ENCODE assay signal across 26 cellular contexts in genomic region chr5:150659360-150660107, GRCh38. TPM values are rescaled to one million over a fixed set of nuclear protein-coding genes. Genes with fewer than 3 reads are reported as not detected.
DNase-seq lines count a peak whose midpoint lies in the region; ATAC-seq, FAIRE-seq and TF ChIP-seq lines count a peak whose summit lies in the region.
"Had no signal": no experiment of that assay in that cellular context is flagged by ENCODE, and none has a peak within 500 bp of the region (broad histone marks: within the 10 kb centered on the region; RNA-seq: fewer than 3 reads in every experiment).

No MANE protein-coding gene starts in this region.

- H3K27me3 ChIP-seq in H9 (ENCODE audit: insufficient read depth, low read length), result no peaks in the 10 kb centered on the region; the same call in 1 of the 2 replicates
- peaks cover 4 to 25% of the 10 kb centered on the region in 2 experiments; a peak in 3 of 5 replicates for H3K27me3 ChIP-seq in HepG2 (ENCODE audit: control insufficient read depth in 1 of 2, insufficient read depth in 2 of 2, low read length in 2 of 2)
- H3K27me3 ChIP-seq in gastrocnemius medialis, result no peaks in the 10 kb centered on the region
- H3K27me3 ChIP-seq: esophagus squamous epithelium, suprapubic skin had no signal

- H3K4me3 ChIP-seq in HepG2 (replicated peaks in 1 of 3; ENCODE audit: insufficient read depth in 1 of 3, low read depth in 2 of 3, low read length in 3 of 3) (no peak overlapping the region), gastrocnemius medialis (no peak overlapping the region)
- H3K4me3 ChIP-seq: esophagus squamous epithelium, suprapubic skin had no signal

- CTCF ChIA-PET in HepG2 (lab: Yijun Ruan, JAX; ENCODE audit: low intra/inter-chr PET ratio, low total read pairs), result no interaction called here

- H3K79me1 ChIP-seq in H9 (ENCODE audit: insufficient read depth, low read depth, low read length, poor library complexity, severe bottlenecking), result no peaks in the 10 kb centered on the region

- H3K4me1 Mint-ChIP-seq in H9 (peaks cover 19 to 41% of the 10 kb centered on the region in 2 experiments), chondrocyte (ENCODE audit: low read depth) (peaks cover 45% of the 10 kb centered on the region)

- H3K4me1 ChIP-seq in H9 (ENCODE audit: insufficient read depth, low read length) (no peaks in the 10 kb centered on the region), HepG2 (ENCODE audit: insufficient read depth, low read length) (peaks cover 18% of the 10 kb centered on the region), gastrocnemius medialis (peaks cover 70 to 83% of the 10 kb centered on the region in 2 donors)

- no TSS peak for BruUV-seq in HepG2 (replicated peaks; lab: Mats Ljungman, UMichigan)

- H4K20me1 ChIP-seq in H9 (ENCODE audit: control insufficient read depth, insufficient read depth, insufficient read length) (no peaks in the 10 kb centered on the region), HepG2 (ENCODE audit: insufficient read depth, low read length) (no peaks in the 10 kb centered on the region)

- no peaks in the 10 kb centered on the region for H3K79me2 ChIP-seq in H9 (ENCODE audit: insufficient read depth, low read length)
- no peaks in the 10 kb centered on the region for H3K79me2 ChIP-seq in HepG2 (ENCODE audit: insufficient read depth, low read length)

- no peak overlapping the region for H2BK12ac ChIP-seq in H9 (ENCODE audit: insufficient read length, low read depth, low read length)

- H3K23ac ChIP-seq in H9 (ENCODE audit: insufficient read length, low read depth, low read length), result no peak overlapping the region

- DNase-seq in H9 (peak; percentile 19), chondrocyte (ENCODE audit: low spot score) (no peak), HepG2 (ENCODE audit: low spot score) (no peak), gastrocnemius medialis (peak in 1 of 2 donors; percentile 77), NAMALWA (ENCODE audit: low spot score) (no peak), amniotic stem cell (lab: John Stamatoyannopoulos, UW) (no peak)
- DNase-seq: activated CD4-positive, alpha-beta T cell treated with anti-CD3 and anti-CD28 coated beads, Interleukin-2, amount 10 ng/mL, durations not matched to agents 7 days and 5 days; activated gamma-delta T cell; amygdala; caudate nucleus; DMS153; esophagus squamous epithelium; GOT3; KBM-7; kidney glomerular epithelial cell; midbrain; OCI-M1; SHP77 treated with DMSO at 0.1 percent for 48 hours; stimulated activated CD8-positive, alpha-beta memory T cell treated with anti-CD3 and anti-CD28 coated beads, Interleukin-4, amount 100 ng/mL, for 48 hours; T-cell had no signal

- H3T11ph ChIP-seq in H9 (ENCODE audit: low read length), result no peak overlapping the region

- in situ Hi-C loops in HepG2 (cut with HindIII; ENCODE audit: extremely low pct_ligation_motif_present, low pct_unique_long_range_greater_than_20kb), result loop anchor here (5.0 to 25.0 kb wide), 2 partner anchors 97 to 197 kb away; no protein-coding TSS in a partner anchor
- in situ Hi-C loops in gastrocnemius medialis (cut with MboI; ENCODE audit: low sequenced_read_pairs in 4 of 4), result loop anchor here in 3 of 4 donors (10.0 kb wide), 2 partner anchors 65 to 95 kb away; no protein-coding TSS in a partner anchor

- no peak overlapping the region for H4K8ac ChIP-seq in H9 (replicated peaks; ENCODE audit: insufficient read length, low read depth, low read length)

- no CpG with 5 or more reads among the region's 11 CpGs for WGBS in H9 (ENCODE audit: extremely low coverage, insufficient read length, low lambda C conversion rate)
- 4% methylated on average over 3 of the region's 11 CpGs for WGBS in HepG2 (ENCODE audit: low lambda C conversion rate)

- H3K27ac Mint-ChIP-seq in H9, result no peak overlapping the region; a peak in 2 of 7 replicates
- H3K27ac Mint-ChIP-seq in chondrocyte (ENCODE audit: unreplicated experiment), result peak overlapping the region; percentile 80
- H3K27ac Mint-ChIP-seq: activated CD4-positive, alpha-beta T cell treated with anti-CD3 and anti-CD28 coated beads, Interleukin-2, amount 10 ng/mL, durations not matched to agents 7 days and 5 days; CD4-positive, alpha-beta T cell; T-cell had no signal

- H2AFZ ChIP-seq in H9 (ENCODE audit: low read length) (no peak overlapping the region), HepG2 (ENCODE audit: low read length) (no peak overlapping the region)

- H2BK15ac ChIP-seq in H9 (ENCODE audit: low read depth, low read length), result no peak overlapping the region

- H3K56ac ChIP-seq in H9 (ENCODE audit: insufficient read length, low read depth, low read length), result no peak overlapping the region

- no peak overlapping the region for H2BK120ac ChIP-seq in H9 (ENCODE audit: low read depth, low read length, poor library complexity, severe bottlenecking)

- H3K4me2 ChIP-seq in H9 (ENCODE audit: insufficient read depth, insufficient read length, low read length) (no peak overlapping the region), HepG2 (ENCODE audit: low read depth, low read length) (no peak overlapping the region)

- H3K4me3 Mint-ChIP-seq in H9 (no peak overlapping the region), chondrocyte (ENCODE audit: unreplicated experiment) (no peak overlapping the region)
- H3K4me3 Mint-ChIP-seq: activated CD4-positive, alpha-beta T cell treated with anti-CD3 and anti-CD28 coated beads, Interleukin-2, amount 10 ng/mL, durations not matched to agents 7 days and 5 days; T-cell had no signal

- no peaks in the 10 kb centered on the region; a peak in 1 of 7 replicates for H3K36me3 Mint-ChIP-seq in H9 (ENCODE audit: insufficient read depth in 1 of 3, low read depth in 3 of 3)
- peaks cover 3% of the 10 kb centered on the region for H3K36me3 Mint-ChIP-seq in chondrocyte (ENCODE audit: low read depth)
- H3K36me3 Mint-ChIP-seq: T-cell had no signal

- intact Hi-C loops in HepG2 (cut with micrococcal nuclease; ENCODE audit: unreplicated experiment), result loop anchor here (5.0 kb wide), 2 partner anchors 67 to 188 kb away; partner anchors contain the start of gene IRGM
- intact Hi-C loops in gastrocnemius medialis (cut with DNase I; ENCODE audit: low total_unique reads), result loop anchor here (5.0 to 10.0 kb wide), 3 partner anchors 43 to 365 kb away; partner anchors contain the start of genes GPX3 and RBM22

- TF ChIP-seq POLR2A in HepG2 (IDR thresholded peaks at IDR 0.05; ENCODE audit: insufficient read depth in 1 of 2, low read depth in 2 of 2, low read length in 2 of 2) (no peak), gastrocnemius medialis (IDR thresholded peaks at IDR 0.05) (no peak)

- no peak for TF ChIP-seq RAD21 in HepG2 (CRISPR knock-in tag; IDR thresholded peaks at IDR 0.05)

- H3K23me2 ChIP-seq in H9 (ENCODE audit: insufficient read length, low read depth, low read length, poor library complexity, severe bottlenecking), result peaks cover 4% of the 10 kb centered on the region

- no peaks in the 10 kb centered on the region for H3K36me3 ChIP-seq in HepG2 (replicated peaks in 1 of 2; ENCODE audit: control insufficient read depth in 1 of 2, insufficient read depth in 2 of 2, low read length in 2 of 2)
- no peaks in the 10 kb centered on the region for H3K36me3 ChIP-seq in gastrocnemius medialis
- H3K36me3 ChIP-seq: esophagus squamous epithelium, suprapubic skin had no signal

- ATAC-seq in HepG2 (no peak), gastrocnemius medialis (no peak), GM19351 (IDR thresholded peaks at IDR 0.05; ENCODE audit: unreplicated experiment) (no peak), GM18858 (IDR thresholded peaks at IDR 0.05; ENCODE audit: unreplicated experiment) (no peak)
- ATAC-seq: T-cell had no signal

- H3K4ac ChIP-seq in H9 (ENCODE audit: low read depth, low read length), result no peak overlapping the region

- no peak for FAIRE-seq in HepG2 (lab: Jason Lieb, UNC)
- FAIRE-seq: G401.6, GM19239 had no signal

- H3K9ac ChIP-seq in H9 (ENCODE audit: extremely low read depth, insufficient read length, low read length) (no peak overlapping the region), HepG2 (ENCODE audit: insufficient read depth, low read depth, low read length) (no peak overlapping the region)

- H2AK5ac ChIP-seq in H9 (ENCODE audit: insufficient read length, low read length), result no peak overlapping the region

- TF ChIP-seq CTCF in H9 (conservative IDR thresholded peaks at IDR 0.05) (no peak), chondrocyte (IDR thresholded peaks at IDR 0.05) (no peak), HepG2 (CRISPR knock-in tag; IDR thresholded peaks at IDR 0.05) (no peak), gastrocnemius medialis (IDR thresholded peaks at IDR 0.05 in 4 of 5, conservative IDR thresholded peaks at IDR 0.05 in 1 of 5) (no peak)

- POLR2A ChIA-PET in HepG2 (lab: Yijun Ruan, JAX), result interaction anchor here (0.5 kb wide), 1 partner anchor 116 kb away, joined by 3 read pairs; no protein-coding TSS in a partner anchor

- TF ChIP-seq EP300 in HepG2 (IDR thresholded peaks at IDR 0.05; ENCODE audit: low read depth in 2 of 2, low read length in 2 of 2) (no peak), HepG2 (CRISPR knock-in tag; IDR thresholded peaks at IDR 0.05; ENCODE audit: borderline replicate concordance) (no peak)

- H3K27ac ChIP-seq in H9 (ENCODE audit: insufficient read length, low read depth, low read length) (no peak overlapping the region), HepG2 (ENCODE audit: extremely low read length, insufficient read depth, low read length) (no peak overlapping the region), gastrocnemius medialis (peak overlapping the region; percentile 91 to 99 (median 98))
- H3K27ac ChIP-seq: suprapubic skin had no signal

- H2BK5ac ChIP-seq in H9 (ENCODE audit: insufficient read length, low read length), result no peak overlapping the region

- H4K91ac ChIP-seq in H9 (ENCODE audit: insufficient read length, low read depth, low read length), result no peak overlapping the region

- H3K9me3 Mint-ChIP-seq in H9, result no peaks in the 10 kb centered on the region
- H3K9me3 Mint-ChIP-seq in chondrocyte (ENCODE audit: low read depth), result no peaks in the 10 kb centered on the region
- H3K9me3 Mint-ChIP-seq: activated CD4-positive, alpha-beta T cell treated with anti-CD3 and anti-CD28 coated beads, Interleukin-2, amount 10 ng/mL, durations not matched to agents 7 days and 5 days; CD4-positive, alpha-beta T cell; T-cell had no signal

- H3K27me3 Mint-ChIP-seq in H9 (ENCODE audit: low read depth) (peaks cover 26% of the 10 kb centered on the region), chondrocyte (ENCODE audit: low read depth) (no peaks in the 10 kb centered on the region)
- H3K27me3 Mint-ChIP-seq: CD4-positive, alpha-beta T cell had no signal

- H3K14ac ChIP-seq in H9 (ENCODE audit: insufficient read depth, low read length), result no peak overlapping the region; the same call in 1 of the 2 replicates

- H3K9me3 ChIP-seq in H9 (ENCODE audit: control insufficient read depth, low read depth, low read length) (no peaks in the 10 kb centered on the region), HepG2 (ENCODE audit: low read length) (no peaks in the 10 kb centered on the region), gastrocnemius medialis (no peaks in the 10 kb centered on the region)
- H3K9me3 ChIP-seq: esophagus squamous epithelium, suprapubic skin had no signal

- H2BK20ac ChIP-seq in H9 (ENCODE audit: low read depth, low read length, poor library complexity, severe bottlenecking), result no peak overlapping the region

- H4K5ac ChIP-seq in H9 (ENCODE audit: insufficient read length, low read depth, low read length), result no peak overlapping the region

- H3K18ac ChIP-seq in H9 (ENCODE audit: insufficient read length, low read depth, low read length), result no peak overlapping the region

RNA-seq across cellular contexts. Expression of gene MYOZ3, which starts 1.5 kb away (rescaled TPM):
- 15.8 and 18.1 TPM in 2 replicates for total RNA-seq in H9 (2021)
- total RNA-seq in chondrocyte, result 1.9 to 3.3 TPM (median 2.0 TPM) in 3 replicates
- total RNA-seq in HepG2 (2016; rRNA removed; fragmentation: Illumina TruSeq; extraction: Trizol), result not detected in 2 replicates
- not detected in 2 replicates for total RNA-seq in HepG2 (2016; cell fraction: cytosol; rRNA removed; fragmentation: Illumina TruSeq; extraction: Trizol; ENCODE audit: low read depth)
- total RNA-seq in HepG2 (2016; cell fraction: insoluble cytoplasmic fraction; rRNA removed; fragmentation: Illumina TruSeq; extraction: Trizol), result not detected in 2 replicates
- total RNA-seq in HepG2 (2016; cell fraction: membrane; rRNA removed; fragmentation: Illumina TruSeq; extraction: Trizol), result not detected in 2 replicates
- total RNA-seq in HepG2 (2016; cell fraction: nucleus; rRNA removed; fragmentation: Illumina TruSeq; extraction: Trizol), result not detected in 2 replicates
- 0.05 TPM in 1 of 2 replicates, not detected in the other for polyA plus RNA-seq in HepG2 (2011; rRNA removed)
- not detected in 2 replicates for polyA plus RNA-seq in HepG2 (2011; cell fraction: cytosol; rRNA removed)
- polyA plus RNA-seq in HepG2 (2011; cell fraction: nucleus; rRNA removed), result not detected in 2 replicates
- polyA plus RNA-seq in HepG2 (2012), result 0.05 TPM in 1 of 2 replicates, not detected in the other
- polyA plus RNA-seq in HepG2 (2016; cell fraction: cytosol; fragmentation: Illumina TruSeq; extraction: Trizol; ENCODE audit: low read depth), result not detected in 2 replicates
- not detected in 2 replicates for polyA plus RNA-seq in HepG2 (2016; cell fraction: insoluble cytoplasmic fraction; fragmentation: Illumina TruSeq; extraction: Trizol; ENCODE audit: low read depth)
- polyA plus RNA-seq in HepG2 (2016; cell fraction: membrane; fragmentation: Illumina TruSeq; extraction: Trizol; ENCODE audit: low read depth), result not detected in 2 replicates
- polyA plus RNA-seq in HepG2 (2016; cell fraction: nucleus; fragmentation: Illumina TruSeq; extraction: Trizol; ENCODE audit: insufficient read depth, low read depth), result not detected in 2 replicates
- polyA minus RNA-seq in HepG2 (2011; rRNA and poly(A)+ RNA removed; ENCODE audit: low replicate concordance), result 0.05 TPM in 1 of 2 replicates, not detected in the other
- polyA minus RNA-seq in HepG2 (2011; cell fraction: cytosol; rRNA and poly(A)+ RNA removed), result not detected in 2 replicates
- not detected in 2 replicates for polyA minus RNA-seq in HepG2 (2011; cell fraction: nucleus; rRNA and poly(A)+ RNA removed)
- total RNA-seq in gastrocnemius medialis, result 10 to 100 TPM in 3 of 4 donors, 1 to 10 TPM in 1; 4.8 to 12.6 (median 11.3) TPM
- total RNA-seq: CD4-positive, alpha-beta T cell; T-cell had no signal

RNA-seq across cellular contexts. Expression of gene SYNPO, which starts 19.1 kb away (rescaled TPM):
- total RNA-seq in H9 (2021), result 1.7 and 1.9 TPM in 2 replicates
- total RNA-seq in chondrocyte, result 156 to 198 TPM (median 195 TPM) in 3 replicates
- 0.09 and 0.22 TPM in 2 replicates for total RNA-seq in HepG2 (2016; rRNA removed; fragmentation: Illumina TruSeq; extraction: Trizol)
- total RNA-seq in HepG2 (2016; cell fraction: cytosol; rRNA removed; fragmentation: Illumina TruSeq; extraction: Trizol; ENCODE audit: low read depth), result under 0.01 TPM in 1 of 2 replicates, not detected in the other
- total RNA-seq in HepG2 (2016; cell fraction: insoluble cytoplasmic fraction; rRNA removed; fragmentation: Illumina TruSeq; extraction: Trizol), result 0.04 and 0.09 TPM in 2 replicates
- 0.10 and 0.12 TPM in 2 replicates for total RNA-seq in HepG2 (2016; cell fraction: membrane; rRNA removed; fragmentation: Illumina TruSeq; extraction: Trizol)
- 0.16 and 0.25 TPM in 2 replicates for total RNA-seq in HepG2 (2016; cell fraction: nucleus; rRNA removed; fragmentation: Illumina TruSeq; extraction: Trizol)
- 0.05 and 0.30 TPM in 2 replicates for polyA plus RNA-seq in HepG2 (2011; rRNA removed)
- polyA plus RNA-seq in HepG2 (2011; cell fraction: cytosol; rRNA removed), result 0.04 and 0.07 TPM in 2 replicates
- polyA plus RNA-seq in HepG2 (2011; cell fraction: nucleus; rRNA removed), result 0.33 and 0.42 TPM in 2 replicates
- polyA plus RNA-seq in HepG2 (2012), result 0.07 and 0.19 TPM in 2 replicates
- polyA plus RNA-seq in HepG2 (2016; cell fraction: cytosol; fragmentation: Illumina TruSeq; extraction: Trizol; ENCODE audit: low read depth), result 0.02 and 0.03 TPM in 2 replicates
- 0.15 and 0.20 TPM in 2 replicates for polyA plus RNA-seq in HepG2 (2016; cell fraction: insoluble cytoplasmic fraction; fragmentation: Illumina TruSeq; extraction: Trizol; ENCODE audit: low read depth)
- 0.03 and 0.05 TPM in 2 replicates for polyA plus RNA-seq in HepG2 (2016; cell fraction: membrane; fragmentation: Illumina TruSeq; extraction: Trizol; ENCODE audit: low read depth)
- 0.30 and 0.49 TPM in 2 replicates for polyA plus RNA-seq in HepG2 (2016; cell fraction: nucleus; fragmentation: Illumina TruSeq; extraction: Trizol; ENCODE audit: insufficient read depth, low read depth)
- polyA minus RNA-seq in HepG2 (2011; rRNA and poly(A)+ RNA removed; ENCODE audit: low replicate concordance), result 0.46 and 18.5 TPM in 2 replicates
- polyA minus RNA-seq in HepG2 (2011; cell fraction: cytosol; rRNA and poly(A)+ RNA removed), result 0.30 and 0.70 TPM in 2 replicates
- 0.39 and 0.62 TPM in 2 replicates for polyA minus RNA-seq in HepG2 (2011; cell fraction: nucleus; rRNA and poly(A)+ RNA removed)
- 100 to 1,000 TPM; 419 to 569 (median 539) TPM for total RNA-seq in gastrocnemius medialis

RNA-seq across cellular contexts. Expression of gene RBM22, which starts 41.3 kb away (rescaled TPM):
- total RNA-seq in H9 (2021) (44.9 and 47.0 TPM in 2 replicates), chondrocyte (34.7 to 39.7 TPM (median 36.0 TPM) in 3 replicates), HepG2 (2016; rRNA removed; fragmentation: Illumina TruSeq; extraction: Trizol) (27.7 and 28.3 TPM in 2 replicates), gastrocnemius medialis (10 to 100 TPM; 22.5 to 31.0 (median 26.2) TPM)
- total RNA-seq in HepG2 (2016; cell fraction: cytosol; rRNA removed; fragmentation: Illumina TruSeq; extraction: Trizol; ENCODE audit: low read depth), result 5.7 and 6.4 TPM in 2 replicates
- 23.8 and 26.3 TPM in 2 replicates for total RNA-seq in HepG2 (2016; cell fraction: insoluble cytoplasmic fraction; rRNA removed; fragmentation: Illumina TruSeq; extraction: Trizol)
- 11.5 and 11.9 TPM in 2 replicates for total RNA-seq in HepG2 (2016; cell fraction: membrane; rRNA removed; fragmentation: Illumina TruSeq; extraction: Trizol)
- 27.4 and 28.2 TPM in 2 replicates for total RNA-seq in HepG2 (2016; cell fraction: nucleus; rRNA removed; fragmentation: Illumina TruSeq; extraction: Trizol)
- 27.3 and 35.0 TPM in 2 replicates for polyA plus RNA-seq in HepG2 (2011; rRNA removed)
- polyA plus RNA-seq in HepG2 (2011; cell fraction: cytosol; rRNA removed), result 12.7 and 16.9 TPM in 2 replicates
- polyA plus RNA-seq in HepG2 (2011; cell fraction: nucleus; rRNA removed), result 42.7 and 44.5 TPM in 2 replicates
- 25.4 and 28.8 TPM in 2 replicates for polyA plus RNA-seq in HepG2 (2012)
- polyA plus RNA-seq in HepG2 (2016; cell fraction: cytosol; fragmentation: Illumina TruSeq; extraction: Trizol; ENCODE audit: low read depth), result 2.7 and 3.2 TPM in 2 replicates
- polyA plus RNA-seq in HepG2 (2016; cell fraction: insoluble cytoplasmic fraction; fragmentation: Illumina TruSeq; extraction: Trizol; ENCODE audit: low read depth), result 34.5 and 39.1 TPM in 2 replicates
- 7.7 and 9.1 TPM in 2 replicates for polyA plus RNA-seq in HepG2 (2016; cell fraction: membrane; fragmentation: Illumina TruSeq; extraction: Trizol; ENCODE audit: low read depth)
- 43.5 and 48.3 TPM in 2 replicates for polyA plus RNA-seq in HepG2 (2016; cell fraction: nucleus; fragmentation: Illumina TruSeq; extraction: Trizol; ENCODE audit: insufficient read depth, low read depth)
- 9.8 and 27.6 TPM in 2 replicates for polyA minus RNA-seq in HepG2 (2011; rRNA and poly(A)+ RNA removed; ENCODE audit: low replicate concordance)
- 12.1 and 16.2 TPM in 2 replicates for polyA minus RNA-seq in HepG2 (2011; cell fraction: cytosol; rRNA and poly(A)+ RNA removed)
- polyA minus RNA-seq in HepG2 (2011; cell fraction: nucleus; rRNA and poly(A)+ RNA removed), result 43.9 and 49.9 TPM in 2 replicates

Comparison
In these comparisons a context has a peak if more than half of its experiments do, and no peak if none do; other contexts are left out.
1. H3K27ac ChIP-seq: peak in gastrocnemius medialis (4 of 4); none in H9 (single experiment) and HepG2 (single experiment).
2. RNA of gene SYNPO, which starts 19.1 kb away (total RNA-seq): 419 to 569 TPM in gastrocnemius medialis and 156 to 198 TPM in chondrocyte; 1.7 to 1.9 TPM in H9 and under 0.01 to 0.25 TPM in HepG2; every median in the first group is over 10 times any median in the second.